ENCODE assay signal across 10 cellular contexts in the genomic region with DNA sequence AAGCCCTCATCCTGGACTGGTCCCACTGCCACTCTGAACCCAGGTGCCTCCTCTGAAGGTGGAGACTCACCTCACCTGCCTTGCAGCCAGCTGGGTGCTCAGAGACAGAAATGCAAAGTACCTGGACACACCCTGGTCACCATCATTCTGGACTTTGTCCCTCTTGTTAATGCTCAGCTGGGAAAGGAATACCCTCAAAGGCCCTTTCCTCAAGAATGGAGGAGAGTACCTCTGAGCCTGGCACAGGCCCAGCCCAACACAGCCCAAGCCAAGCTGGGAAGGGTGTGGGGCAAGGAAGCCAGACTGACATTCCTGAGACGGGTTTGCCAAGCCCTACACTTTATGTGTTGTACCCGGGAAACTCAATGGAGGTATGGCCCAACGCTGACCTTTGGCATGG. TPM values are rescaled to one million over a fixed set of nuclear protein-coding genes. Genes with fewer than 3 reads are reported as not detected.
DNase-seq lines count a peak whose midpoint lies in the region; ATAC-seq, FAIRE-seq and TF ChIP-seq lines count a peak whose summit lies in the region.
"Had no signal": no experiment of that assay in that cellular context is flagged by ENCODE, and none has a peak within 500 bp of the region (broad histone marks: within the 10 kb centered on the region; RNA-seq: fewer than 3 reads in every experiment).

No MANE protein-coding gene starts in this region.

- no peaks in the 10 kb centered on the region for H3K9me3 Mint-ChIP-seq in naive thymus-derived CD4-positive, alpha-beta T cell

- no peaks in the 10 kb centered on the region for H3K9me3 ChIP-seq in heart right ventricle
- H3K9me3 ChIP-seq in naive thymus-derived CD4-positive, alpha-beta T cell (ENCODE audit: control insufficient read depth in 2 of 3, low read length in 3 of 3) = no peaks in the 10 kb centered on the region
- H3K9me3 ChIP-seq in aorta (ENCODE audit: control insufficient read depth, low read length) = no peaks in the 10 kb centered on the region

- H3K27me3 ChIP-seq in heart right ventricle (no peaks in the 10 kb centered on the region), aorta (ENCODE audit: control insufficient read depth in 1 of 2, insufficient read depth in 2 of 2, low read length in 1 of 2) (no peaks in the 10 kb centered on the region)
- H3K27me3 ChIP-seq in naive thymus-derived CD4-positive, alpha-beta T cell (ENCODE audit: control insufficient read depth in 2 of 2, insufficient read depth in 2 of 2, low read length in 2 of 2) = no peaks in the 10 kb centered on the region

- peak overlapping the region in 5 of 10 donors; percentile 85 to 98 (median 96) for H3K4me3 Mint-ChIP-seq in naive thymus-derived CD4-positive, alpha-beta T cell

- in situ Hi-C loops in GM13976 (cut with MboI; ENCODE audit: low sequenced_read_pairs, unreplicated experiment) = no loop called here

- H3K4me3 ChIP-seq in heart right ventricle (peak overlapping the region in 1 of 10 donors; percentile 100), aorta (ENCODE audit: low read length in 2 of 2) (no peak overlapping the region)
- no peak overlapping the region for H3K4me3 ChIP-seq in naive thymus-derived CD4-positive, alpha-beta T cell (ENCODE audit: low read length)

- peaks cover 0 to 29% (median 14%) of the 10 kb centered on the region in 9 donors for H3K36me3 ChIP-seq in heart right ventricle
- H3K36me3 ChIP-seq in naive thymus-derived CD4-positive, alpha-beta T cell (ENCODE audit: control insufficient read depth in 2 of 3, insufficient read depth in 3 of 3, low read length in 3 of 3) = peaks cover 0 to 12% (median 0%) of the 10 kb centered on the region in 3 experiments
- no peaks in the 10 kb centered on the region for H3K36me3 ChIP-seq in aorta (ENCODE audit: control insufficient read depth in 1 of 2, insufficient read depth in 2 of 2, low read length in 1 of 2)

- peak overlapping the region in 7 of 9 donors; percentile 60 to 95 (median 93) for H3K27ac Mint-ChIP-seq in naive thymus-derived CD4-positive, alpha-beta T cell

- peaks cover 28 to 50% (median 46%) of the 10 kb centered on the region in 7 donors for H3K4me1 Mint-ChIP-seq in naive thymus-derived CD4-positive, alpha-beta T cell

- no peak for TF ChIP-seq CTCF in heart right ventricle (IDR thresholded peaks at IDR 0.05)
- TF ChIP-seq CTCF in GM13976 (IDR thresholded peaks at IDR 0.05; ENCODE audit: borderline replicate concordance, control extremely low read depth, extremely low read depth, insufficient read depth, missing control alignments) = no peak

- ATAC-seq in heart right ventricle = peak in 4 of 8 donors; percentile 1 to 10 (median 3)
- ATAC-seq in left cardiac atrium = no peak
- no peak for ATAC-seq in naive thymus-derived CD4-positive, alpha-beta T cell
- ATAC-seq in aorta (ENCODE audit: low FRiP score) = peak; percentile 1
- ATAC-seq in GM21528 (IDR thresholded peaks at IDR 0.05; ENCODE audit: low FRiP score, unreplicated experiment) = no peak

- H3K4me1 ChIP-seq in heart right ventricle (peaks cover 14 to 75% (median 62%) of the 10 kb centered on the region in 9 donors), aorta (ENCODE audit: control insufficient read depth in 1 of 2, insufficient read depth in 2 of 2, low read length in 2 of 2) (no peaks in the 10 kb centered on the region)
- peaks cover 25 to 30% of the 10 kb centered on the region in 2 donors for H3K4me1 ChIP-seq in naive thymus-derived CD4-positive, alpha-beta T cell (ENCODE audit: control insufficient read depth in 2 of 2, insufficient read depth in 2 of 2, low read length in 2 of 2)

- H3K27me3 Mint-ChIP-seq in naive thymus-derived CD4-positive, alpha-beta T cell = peaks cover 0 to 2% (median 0%) of the 10 kb centered on the region in 5 donors

- POLR2A ChIA-PET in naive thymus-derived CD4-positive, alpha-beta T cell (lab: Charles Lee) = interaction anchor here (0.7 to 1.7 kb wide), 11 partner anchors 20 to 222 kb away, joined by 3 to 8 read pairs (median 3); partner anchors contain the start of genes ABHD14A, DUSP7 and POC1A

- FAIRE-seq in colon (lab: Jason Lieb, UNC) = peak; percentile 41

- peak in 1 of 2 donors; percentile 48 for DNase-seq in heart right ventricle
- DNase-seq in left cardiac atrium = no peak
- no peak for DNase-seq in naive thymus-derived CD4-positive, alpha-beta T cell
- no peak for DNase-seq in aorta
- no peak for DNase-seq in head of caudate nucleus
- DNase-seq in GM13976 (ENCODE audit: low spot score) = no peak
- DNase-seq: activated effector memory CD4-positive, alpha-beta T cell treated with anti-CD3 and anti-CD28 coated beads, Interleukin-2, amount 50 U/mL, for 16 hours; GOT3 had no signal

- 60 to 74% methylated on average over 3 of the region's 3 CpGs for WGBS in heart right ventricle, 2 donors
- 33 to 42% methylated on average over 3 of the region's 3 CpGs for WGBS in aorta, 2 donors

- intact Hi-C loops in heart right ventricle (cut with DNase I) (loop anchor here in 4 of 10 donors (5.0 kb wide), 1 partner anchor 45 kb away; the partner anchor contains the start of gene POC1A (in 4 of the 4)), left cardiac atrium (cut with DNase I) (no loop called here), aorta (cut with DNase I) (no loop called here), head of caudate nucleus (cut with DNase I) (loop anchor here (5.0 kb wide), 1 partner anchor 40 kb away; the partner anchor contains the start of gene TWF2)
- intact Hi-C loops in naive thymus-derived CD4-positive, alpha-beta T cell (cut with micrococcal nuclease) = loop anchor here (5.0 kb wide), 4 partner anchors 140 to 220 kb away; partner anchors contain the start of genes ABHD14A (in 1 of the 2), DUSP7 (in 1 of the 2) and RPL29 (in 1 of the 2)

- CTCF ChIA-PET in naive thymus-derived CD4-positive, alpha-beta T cell (lab: Charles Lee) = interaction anchor here (1.1 to 1.4 kb wide), 3 partner anchors 20 to 215 kb away, joined by 3 to 5 read pairs (median 4); no protein-coding TSS in a partner anchor

- H3K27ac ChIP-seq in heart right ventricle (peak overlapping the region in 9 of 10 donors; percentile 87 to 96 (median 92)), aorta (ENCODE audit: low read depth in 1 of 2, low read length in 2 of 2) (no peak overlapping the region)
- H3K27ac ChIP-seq in naive thymus-derived CD4-positive, alpha-beta T cell (ENCODE audit: low read depth, low read length) = peak overlapping the region; percentile 94

- H3K36me3 Mint-ChIP-seq in naive thymus-derived CD4-positive, alpha-beta T cell = peaks cover 0 to 24% (median 8%) of the 10 kb centered on the region in 5 donors

RNA-seq across cellular contexts. Expression of gene ALAS1, which starts 1.0 kb away (rescaled TPM):
- total RNA-seq in heart right ventricle = 100 to 1,000 TPM; 117 to 233 (median 177) TPM
- polyA plus RNA-seq in heart right ventricle = 10 to 100 TPM; 55.2 to 98.4 TPM
- total RNA-seq in left cardiac atrium = 100 to 1,000 TPM; 133 to 147 TPM
- total RNA-seq in naive thymus-derived CD4-positive, alpha-beta T cell = 10 to 100 TPM; 12.6 to 74.3 (median 27.4) TPM
- 10 to 100 TPM; 18.7 to 37.6 TPM for polyA plus RNA-seq in naive thymus-derived CD4-positive, alpha-beta T cell
- total RNA-seq in aorta = 10 to 100 TPM; 30.2 to 34.5 TPM
- 10 to 100 TPM; 14.4 to 16.5 TPM for polyA plus RNA-seq in aorta

RNA-seq across cellular contexts. Expression of gene TLR9, which starts 28.5 kb away (rescaled TPM):
- total RNA-seq in heart right ventricle (under 1 TPM in 8 of 10 donors, not detected in 2; 0.12 to 0.46 (median 0.30) TPM), left cardiac atrium (under 1 TPM in 1 of 2 donors, not detected in 1; 0.29 TPM), aorta (under 1 TPM; 0.42 to 0.81 TPM)
- polyA plus RNA-seq in heart right ventricle (under 1 TPM in 1 of 2 donors, not detected in 1; 0.06 TPM), aorta (not detected)
- total RNA-seq in naive thymus-derived CD4-positive, alpha-beta T cell = 1 to 10 TPM in 3 of 5 experiments, under 1 TPM in 2; 0.27 to 2.5 (median 1.6) TPM
- under 1 TPM in 1 of 2 donors, not detected in 1; 0.16 TPM for polyA plus RNA-seq in naive thymus-derived CD4-positive, alpha-beta T cell

RNA-seq across cellular contexts. Expression of gene TWF2, which starts 42.0 kb away (rescaled TPM):
- 100 to 1,000 TPM in 5 of 10 donors, 10 to 100 TPM in 5; 71.5 to 148 (median 99.1) TPM for total RNA-seq in heart right ventricle
- 10 to 100 TPM; 44.7 to 62.8 TPM for polyA plus RNA-seq in heart right ventricle
- 10 to 100 TPM; 45.9 to 51.7 TPM for total RNA-seq in left cardiac atrium
- total RNA-seq in naive thymus-derived CD4-positive, alpha-beta T cell = 100 to 1,000 TPM in 1 of 5 experiments, 10 to 100 TPM in 4; 38.7 to 110 (median 63.7) TPM
- polyA plus RNA-seq in naive thymus-derived CD4-positive, alpha-beta T cell = 100 to 1,000 TPM; 104 to 147 TPM
- 10 to 100 TPM; 40.5 to 52.2 TPM for total RNA-seq in aorta
- 10 to 100 TPM; 42.3 to 48.0 TPM for polyA plus RNA-seq in aorta

RNA-seq across cellular contexts. Expression of gene POC1A, which starts 42.8 kb away (rescaled TPM):
- 1 to 10 TPM in 5 of 10 donors, under 1 TPM in 5; 0.60 to 3.5 (median 1.1) TPM for total RNA-seq in heart right ventricle
- polyA plus RNA-seq in heart right ventricle = 1 to 10 TPM in 1 of 2 donors, under 1 TPM in 1; 0.44 to 1.9 TPM
- total RNA-seq in left cardiac atrium = 1 to 10 TPM; 1.9 to 2.4 TPM
- total RNA-seq in naive thymus-derived CD4-positive, alpha-beta T cell = 10 to 100 TPM in 1 of 5 experiments, 1 to 10 TPM in 2, under 1 TPM in 2; 0.58 to 19.7 (median 1.2) TPM
- polyA plus RNA-seq in naive thymus-derived CD4-positive, alpha-beta T cell = 1 to 10 TPM; 1.8 to 2.5 TPM
- total RNA-seq in aorta = 1 to 10 TPM in 1 of 2 donors, under 1 TPM in 1; 0.91 to 2.1 TPM
- polyA plus RNA-seq in aorta = 1 to 10 TPM in 1 of 2 donors, under 1 TPM in 1; 0.38 to 1.6 TPM

RNA-seq across cellular contexts. Expression of gene PPM1M, which starts 48.6 kb away (rescaled TPM):
- total RNA-seq in heart right ventricle = 10 to 100 TPM in 2 of 10 donors, 1 to 10 TPM in 8; 5.2 to 17.6 (median 7.9) TPM
- 10 to 100 TPM in 1 of 2 donors, 1 to 10 TPM in 1; 6.4 to 11.1 TPM for polyA plus RNA-seq in heart right ventricle
- total RNA-seq in left cardiac atrium = 10 to 100 TPM; 11.8 to 17.4 TPM
- total RNA-seq in naive thymus-derived CD4-positive, alpha-beta T cell = 10 to 100 TPM; 55.8 to 81.0 (median 74.5) TPM
- 100 to 1,000 TPM in 1 of 2 donors, 10 to 100 TPM in 1; 68.8 to 135 TPM for polyA plus RNA-seq in naive thymus-derived CD4-positive, alpha-beta T cell
- total RNA-seq in aorta = 10 to 100 TPM; 26.7 to 43.4 TPM
- polyA plus RNA-seq in aorta = 10 to 100 TPM; 26.2 to 33.7 TPM

Comparison
In these comparisons a context has a peak if more than half of its experiments do, and no peak if none do; other contexts are left out.
1. H3K27ac ChIP-seq: peak in heart right ventricle (9 of 10) and naive thymus-derived CD4-positive, alpha-beta T cell (single experiment); none in aorta (0 of 2).
2. intact Hi-C loops: an anchor here in naive thymus-derived CD4-positive, alpha-beta T cell (5.0 kb wide) and head of caudate nucleus (5.0 kb wide); none called in left cardiac atrium and aorta.